In the genomic region with DNA sequence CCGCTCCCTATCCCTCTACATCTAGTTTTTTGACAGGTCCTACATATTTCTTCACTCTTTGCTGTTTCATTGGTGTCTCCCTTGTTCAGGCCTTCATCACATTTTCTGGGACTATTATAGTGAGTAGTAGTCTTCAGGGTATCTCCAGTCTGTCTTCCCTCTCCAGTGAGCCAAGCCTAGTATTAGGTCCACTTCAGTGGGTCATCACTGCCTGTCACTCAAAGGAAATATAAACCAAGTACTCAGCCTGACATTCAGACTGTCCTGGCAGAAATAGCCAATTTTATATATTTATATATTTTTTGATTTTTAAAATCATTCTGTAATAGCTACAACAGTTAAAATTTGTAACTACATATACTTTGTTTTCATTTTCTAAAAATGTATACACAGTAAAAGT, we compare ENCODE assay signal across 27 cellular contexts.
"Had no signal": no experiment of that assay in that cellular context is flagged by ENCODE, and none has a peak within 500 bp of the region (broad histone marks: within the 10 kb centered on the region; RNA-seq: fewer than 3 reads in every experiment).

No MANE protein-coding gene starts in this region.

- H3K4me1 ChIP-seq: ascending aorta, breast epithelium, colonic mucosa, esophagus squamous epithelium had no signal

- H3K36me3 ChIP-seq: ascending aorta, breast epithelium, cardiac muscle cell, colonic mucosa, esophagus squamous epithelium had no signal

- H3K36me3 Mint-ChIP-seq: WTC11 had no signal

- H3K27me3 ChIP-seq: ascending aorta, breast epithelium, cardiac muscle cell, colonic mucosa, esophagus squamous epithelium had no signal

- H3K27ac ChIP-seq: ascending aorta, breast epithelium, cardiac muscle cell, colonic mucosa, epithelial cell of prostate, esophagus squamous epithelium had no signal

- H3K9me3 Mint-ChIP-seq: activated T-cell treated with anti-CD3 and anti-CD28 coated beads, Interleukin-2, amount 50 U/mL, for 24 hours had no signal

- H3K27me3 Mint-ChIP-seq: activated CD4-positive, alpha-beta memory T cell treated with anti-CD3 and anti-CD28 coated beads, Interleukin-2, amount 10 ng/mL, durations not matched to agents 7 days and 5 days; activated CD4-positive, alpha-beta T cell treated with anti-CD3 and anti-CD28 coated beads, Interleukin-2, amount 10 ng/mL, durations not matched to agents 7 days and 5 days; activated naive CD4-positive, alpha-beta T cell treated with anti-CD3 and anti-CD28 coated beads, Interleukin-2, amount 10 ng/mL, durations not matched to agents 7 days and 5 days; activated naive CD8-positive, alpha-beta T cell treated with anti-CD3 and anti-CD28 coated beads, Interleukin-2, amount 10 ng/mL, durations not matched to agents 7 days and 5 days; activated T-cell treated with anti-CD3 and anti-CD28 coated beads, Interleukin-2, amount 50 U/mL, for 24 hours had no signal

- DNase-seq: activated CD4-positive, alpha-beta memory T cell treated with anti-CD3 and anti-CD28 coated beads, Interleukin-2, amount 10 ng/mL, durations not matched to agents 7 days and 5 days; activated CD4-positive, alpha-beta T cell treated with anti-CD3 and anti-CD28 coated beads for 1 hour; activated CD4-positive, alpha-beta T cell treated with anti-CD3 and anti-CD28 coated beads for 4 hours; activated CD4-positive, alpha-beta T cell treated with anti-CD3 and anti-CD28 coated beads, Interleukin-2, amount 10 ng/mL, durations not matched to agents 7 days and 5 days; activated CD4-positive, alpha-beta T cell treated with anti-CD3 and anti-CD28 coated beads, Interleukin-2, amount 50 U/mL, for 4 hours; activated CD8-positive, alpha-beta memory T cell treated with anti-CD3 and anti-CD28 coated beads, Interleukin-2, amount 50 U/mL, for 48 hours; activated gamma-delta T cell; activated naive CD4-positive, alpha-beta T cell; activated naive CD4-positive, alpha-beta T cell treated with anti-CD3 and anti-CD28 coated beads, Interleukin-2, amount 10 ng/mL, durations not matched to agents 7 days and 5 days; activated naive CD8-positive, alpha-beta T cell treated with anti-CD3 and anti-CD28 coated beads, Interleukin-2, amount 10 ng/mL, durations not matched to agents 7 days and 5 days; activated T-cell treated with anti-CD3 and anti-CD28 coated beads for 4 hours; activated T-cell treated with anti-CD3 and anti-CD28 coated beads, Interleukin-2, amount 50 U/mL, for 24 hours; activated T-cell treated with anti-CD3 and anti-CD28 coated beads, Interleukin-2, amount 50 U/mL, for 72 hours; central memory CD4-positive, alpha-beta T cell; cerebellar nuclear complex; colonic mucosa; effector CD8-positive, alpha-beta T cell; esophagus squamous epithelium; head of caudate nucleus; hippocampal formation had no signal

- ATAC-seq: activated naive CD4-positive, alpha-beta T cell treated with anti-CD3 and anti-CD28 coated beads, Interleukin-2, amount 50 U/mL, for 72 hours; activated T-cell treated with anti-CD3 and anti-CD28 coated beads, Interleukin-2, amount 50 U/mL, for 72 hours; WTC11 had no signal

- H3K27ac Mint-ChIP-seq: activated CD4-positive, alpha-beta memory T cell treated with anti-CD3 and anti-CD28 coated beads, Interleukin-2, amount 10 ng/mL, durations not matched to agents 7 days and 5 days; activated CD4-positive, alpha-beta T cell treated with anti-CD3 and anti-CD28 coated beads, Interleukin-2, amount 10 ng/mL, durations not matched to agents 7 days and 5 days; activated naive CD4-positive, alpha-beta T cell treated with anti-CD3 and anti-CD28 coated beads, Interleukin-2, amount 10 ng/mL, durations not matched to agents 7 days and 5 days; activated naive CD4-positive, alpha-beta T cell treated with anti-CD3 and anti-CD28 coated beads, Interleukin-2, amount 50 U/mL, for 72 hours; activated naive CD8-positive, alpha-beta T cell treated with anti-CD3 and anti-CD28 coated beads, Interleukin-2, amount 10 ng/mL, durations not matched to agents 7 days and 5 days; activated T-cell treated with anti-CD3 and anti-CD28 coated beads, Interleukin-2, amount 50 U/mL, for 24 hours; activated T-cell treated with anti-CD3 and anti-CD28 coated beads, Interleukin-2, amount 50 U/mL, for 72 hours; WTC11 had no signal

- H3K4me3 Mint-ChIP-seq: activated CD4-positive, alpha-beta memory T cell treated with anti-CD3 and anti-CD28 coated beads, Interleukin-2, amount 10 ng/mL, durations not matched to agents 7 days and 5 days; activated CD4-positive, alpha-beta T cell treated with anti-CD3 and anti-CD28 coated beads, Interleukin-2, amount 10 ng/mL, durations not matched to agents 7 days and 5 days; activated naive CD4-positive, alpha-beta T cell treated with anti-CD3 and anti-CD28 coated beads, Interleukin-2, amount 10 ng/mL, durations not matched to agents 7 days and 5 days; activated naive CD8-positive, alpha-beta T cell treated with anti-CD3 and anti-CD28 coated beads, Interleukin-2, amount 10 ng/mL, durations not matched to agents 7 days and 5 days; activated T-cell treated with anti-CD3 and anti-CD28 coated beads, Interleukin-2, amount 50 U/mL, for 24 hours; activated T-cell treated with anti-CD3 and anti-CD28 coated beads, Interleukin-2, amount 50 U/mL, for 72 hours; brain; WTC11 had no signal

- H3K9me3 ChIP-seq: ascending aorta, breast epithelium, colonic mucosa, esophagus squamous epithelium had no signal

- H3K4me1 Mint-ChIP-seq: brain, WTC11 had no signal

- H3K4me3 ChIP-seq: ascending aorta, breast epithelium, cardiac muscle cell, colonic mucosa, esophagus squamous epithelium had no signal
